ENCODE assay signal across 24 cellular contexts in the genomic region with DNA sequence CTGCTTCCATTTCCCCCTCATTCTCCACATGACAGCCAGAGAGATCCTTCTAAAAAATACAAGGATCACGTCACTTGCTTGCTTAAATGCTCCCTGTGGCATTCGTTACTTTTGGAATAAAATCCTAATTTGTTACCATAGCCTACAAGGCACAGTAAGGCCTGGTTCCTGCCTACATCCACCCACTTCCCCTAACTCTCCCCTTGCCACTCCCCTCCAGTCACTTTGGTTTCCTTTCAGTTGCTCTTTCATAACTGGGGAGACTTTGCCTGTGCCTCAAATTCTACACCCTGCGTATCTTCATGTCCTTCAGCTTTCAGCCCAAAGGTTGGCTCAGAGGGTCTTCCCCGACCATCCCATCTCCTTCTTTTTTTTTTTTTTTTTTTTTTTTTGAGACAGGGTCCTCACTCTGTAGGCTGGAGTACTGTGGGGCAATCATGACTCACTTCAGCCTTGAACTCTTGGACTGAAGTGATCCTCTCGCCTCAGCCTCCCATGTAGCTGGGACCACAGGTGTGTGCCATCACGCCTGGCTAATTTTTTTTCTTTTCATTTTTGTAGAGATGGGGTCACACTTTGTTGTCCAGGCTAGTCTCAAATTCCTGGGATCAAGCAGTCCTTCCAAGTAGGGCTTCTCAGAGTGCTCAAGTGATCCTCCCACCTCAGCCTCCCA. TPM values are rescaled to one million over a fixed set of nuclear protein-coding genes. Genes with fewer than 3 reads are reported as not detected.
DNase-seq lines count a peak whose midpoint lies in the region; ATAC-seq and TF ChIP-seq lines count a peak whose summit lies in the region.
"Had no signal": no experiment of that assay in that cellular context is flagged by ENCODE, and none has a peak within 500 bp of the region (broad histone marks: within the 10 kb centered on the region; RNA-seq: fewer than 3 reads in every experiment).

No MANE protein-coding gene starts in this region.

- no peaks in the 10 kb centered on the region for H3K36me3 ChIP-seq in trophoblast cell (ENCODE audit: control insufficient read depth in 1 of 2, insufficient read depth in 2 of 2, low read length in 2 of 2)
- H3K36me3 ChIP-seq: thoracic aorta had no signal

- no peak overlapping the region for H2AK5ac ChIP-seq in trophoblast cell (ENCODE audit: low read length)

- peak overlapping the region; percentile 29 for H4K91ac ChIP-seq in trophoblast cell (ENCODE audit: low read depth, low read length)

- H3K79me2 ChIP-seq in trophoblast cell (ENCODE audit: control insufficient read depth, insufficient read depth, low read length, poor library complexity), result peaks cover under 1% of the 10 kb centered on the region

- H3K23ac ChIP-seq in trophoblast cell (ENCODE audit: low read length), result no peak overlapping the region

- H3K9me3 ChIP-seq in trophoblast cell (ENCODE audit: insufficient read depth, low read depth, low read length), result no peaks in the 10 kb centered on the region
- H3K9me3 ChIP-seq: body of pancreas, thoracic aorta had no signal

- POLR2A ChIA-PET in activated CD4-positive, alpha-beta T cell treated with anti-CD3 and anti-CD28 coated beads, Interleukin-2, amount 10 ng/mL, durations not matched to agents 7 days and 5 days (lab: Charles Lee), result no interaction called here

- peaks cover 3% of the 10 kb centered on the region for H3K36me3 Mint-ChIP-seq in activated CD4-positive, alpha-beta T cell treated with anti-CD3 and anti-CD28 coated beads, Interleukin-2, amount 10 ng/mL, durations not matched to agents 7 days and 5 days (ENCODE audit: low read depth)
- H3K36me3 Mint-ChIP-seq: T-cell had no signal

- peaks cover 2 to 5% of the 10 kb centered on the region in 2 experiments for H3K4me1 ChIP-seq in trophoblast cell (ENCODE audit: control insufficient read depth in 1 of 2, insufficient read depth in 2 of 2, low read length in 2 of 2)

- peak; percentile 35 for DNase-seq in activated CD4-positive, alpha-beta T cell treated with anti-CD3 and anti-CD28 coated beads, Interleukin-2, amount 10 ng/mL, durations not matched to agents 7 days and 5 days
- DNase-seq in activated CD4-positive, alpha-beta T cell treated with anti-CD3 and anti-CD28 coated beads, Interleukin-2, amount 50 U/mL, for 48 hours, result no peak
- peak; percentile 95 for DNase-seq in SKM-1 (lab: John Stamatoyannopoulos, UW; ENCODE audit: unreplicated experiment)
- DNase-seq in trophoblast cell, result no peak
- no peak for DNase-seq in central memory CD4-positive, alpha-beta T cell
- DNase-seq: 8988T; activated CD8-positive, alpha-beta memory T cell treated with anti-CD3 and anti-CD28 coated beads, Interleukin-2, amount 50 U/mL, for 48 hours; activated naive CD4-positive, alpha-beta T cell treated with Interleukin-2 at 50 U/mL for 16 hours; body of pancreas; cortex of kidney; DMS79; foreskin melanocyte; GM23248; left cardiac atrium; NCI-H1105; NCI-H69; stimulated activated CD4-positive, alpha-beta T cell treated with anti-CD3 and anti-CD28 coated beads, Interleukin-4, amount 100 ng/mL, for 4 hours had no signal

- no peak overlapping the region for H3K9ac ChIP-seq in trophoblast cell (ENCODE audit: low read length)
- H3K9ac ChIP-seq: GM23248 had no signal

- no peak overlapping the region for H3K4me3 ChIP-seq in trophoblast cell (ENCODE audit: low read depth, low read length)
- H3K4me3 ChIP-seq: body of pancreas, GM23248, thoracic aorta had no signal

- no peak overlapping the region for H4K8ac ChIP-seq in trophoblast cell (ENCODE audit: low read depth, low read length)

- H3K4me1 Mint-ChIP-seq in activated CD4-positive, alpha-beta T cell treated with anti-CD3 and anti-CD28 coated beads, Interleukin-2, amount 10 ng/mL, durations not matched to agents 7 days and 5 days, result peaks cover 8% of the 10 kb centered on the region

- no peak overlapping the region for H3K18ac ChIP-seq in trophoblast cell (ENCODE audit: low read length)

- no CpG with 5 or more reads among the region's 6 CpGs for WGBS in trophoblast cell (ENCODE audit: extremely low coverage, insufficient coverage, insufficient read length)

- no peaks in the 10 kb centered on the region for H3K9me3 Mint-ChIP-seq in activated CD4-positive, alpha-beta T cell treated with anti-CD3 and anti-CD28 coated beads, Interleukin-2, amount 10 ng/mL, durations not matched to agents 7 days and 5 days
- H3K9me3 Mint-ChIP-seq: T-cell had no signal

- no peak overlapping the region for H2AFZ ChIP-seq in trophoblast cell (ENCODE audit: insufficient read depth, low read length, poor library complexity)
- H2AFZ ChIP-seq: GM23248 had no signal

- H3K27me3 Mint-ChIP-seq in activated CD4-positive, alpha-beta T cell treated with anti-CD3 and anti-CD28 coated beads, Interleukin-2, amount 10 ng/mL, durations not matched to agents 7 days and 5 days, result peaks cover 7% of the 10 kb centered on the region
- H3K27me3 Mint-ChIP-seq: T-cell had no signal

- no peak overlapping the region for H3K4me2 ChIP-seq in trophoblast cell (ENCODE audit: low read length)

- no peak overlapping the region for H4K12ac ChIP-seq in trophoblast cell (ENCODE audit: low read depth, low read length)

- no peak overlapping the region for H3K14ac ChIP-seq in trophoblast cell (ENCODE audit: low read length)

- peak; percentile 38 for ATAC-seq in HG02610 (IDR thresholded peaks at IDR 0.05; ENCODE audit: unreplicated experiment)
- ATAC-seq in SK-N-SH treated with all-trans-retinoic acid at 6 μM for 48 hours, result no peak
- no peak for ATAC-seq in HG02970 (IDR thresholded peaks at IDR 0.05; ENCODE audit: low FRiP score, unreplicated experiment)
- ATAC-seq: body of pancreas, left cardiac atrium, T-cell had no signal

- H3K27ac Mint-ChIP-seq in activated CD4-positive, alpha-beta T cell treated with anti-CD3 and anti-CD28 coated beads, Interleukin-2, amount 10 ng/mL, durations not matched to agents 7 days and 5 days, result peak overlapping the region; percentile 71
- H3K27ac Mint-ChIP-seq: T-cell had no signal

- no peak overlapping the region for H2BK12ac ChIP-seq in trophoblast cell (ENCODE audit: low read length)

- no peak overlapping the region for H2BK5ac ChIP-seq in trophoblast cell (ENCODE audit: low read depth, low read length, poor library complexity)

- H2BK120ac ChIP-seq in trophoblast cell (ENCODE audit: insufficient read depth, low read length, poor library complexity), result no peak overlapping the region

- peaks cover 1% of the 10 kb centered on the region for H3K79me1 ChIP-seq in trophoblast cell (ENCODE audit: low read length)

- no peak overlapping the region for H3K27ac ChIP-seq in trophoblast cell (ENCODE audit: low read depth, low read length)
- H3K27ac ChIP-seq: body of pancreas, GM23248, thoracic aorta had no signal

- no peak overlapping the region for H3K4me3 Mint-ChIP-seq in activated CD4-positive, alpha-beta T cell treated with anti-CD3 and anti-CD28 coated beads, Interleukin-2, amount 10 ng/mL, durations not matched to agents 7 days and 5 days
- H3K4me3 Mint-ChIP-seq: CD4-positive, CD25-positive, alpha-beta regulatory T cell; T-cell had no signal

- CTCF ChIA-PET in activated CD4-positive, alpha-beta T cell treated with anti-CD3 and anti-CD28 coated beads, Interleukin-2, amount 10 ng/mL, durations not matched to agents 7 days and 5 days (lab: Charles Lee), result interaction anchor here (0.7 to 2.5 kb wide), 4 partner anchors 15 to 58 kb away, joined by 3 to 8 read pairs (median 4); no protein-coding TSS in a partner anchor

- no peak overlapping the region for H3K4ac ChIP-seq in trophoblast cell (ENCODE audit: low read depth, low read length)

- no peaks in the 10 kb centered on the region for H3K27me3 ChIP-seq in trophoblast cell (ENCODE audit: insufficient read depth, low read length)
- H3K27me3 ChIP-seq: body of pancreas had no signal

TF ChIP-seq in SK-N-SH treated with all-trans-retinoic acid at 6 μM for 48 hours, 23 proteins besides CTCF, POLR2A, EP300 and RAD21 (continues in another document):
- no peak for TF ChIP-seq ZC3H10 (CRISPR knock-in tag; IDR thresholded peaks at IDR 0.05)
- no peak for TF ChIP-seq CSDC2 (CRISPR knock-in tag; IDR thresholded peaks at IDR 0.05)
- TF ChIP-seq BACH2 (CRISPR knock-in tag; IDR thresholded peaks at IDR 0.05; ENCODE audit: borderline replicate concordance), result no peak
- no peak for TF ChIP-seq ESRRG (CRISPR knock-in tag; IDR thresholded peaks at IDR 0.05)
- TF ChIP-seq, protein P1, sequence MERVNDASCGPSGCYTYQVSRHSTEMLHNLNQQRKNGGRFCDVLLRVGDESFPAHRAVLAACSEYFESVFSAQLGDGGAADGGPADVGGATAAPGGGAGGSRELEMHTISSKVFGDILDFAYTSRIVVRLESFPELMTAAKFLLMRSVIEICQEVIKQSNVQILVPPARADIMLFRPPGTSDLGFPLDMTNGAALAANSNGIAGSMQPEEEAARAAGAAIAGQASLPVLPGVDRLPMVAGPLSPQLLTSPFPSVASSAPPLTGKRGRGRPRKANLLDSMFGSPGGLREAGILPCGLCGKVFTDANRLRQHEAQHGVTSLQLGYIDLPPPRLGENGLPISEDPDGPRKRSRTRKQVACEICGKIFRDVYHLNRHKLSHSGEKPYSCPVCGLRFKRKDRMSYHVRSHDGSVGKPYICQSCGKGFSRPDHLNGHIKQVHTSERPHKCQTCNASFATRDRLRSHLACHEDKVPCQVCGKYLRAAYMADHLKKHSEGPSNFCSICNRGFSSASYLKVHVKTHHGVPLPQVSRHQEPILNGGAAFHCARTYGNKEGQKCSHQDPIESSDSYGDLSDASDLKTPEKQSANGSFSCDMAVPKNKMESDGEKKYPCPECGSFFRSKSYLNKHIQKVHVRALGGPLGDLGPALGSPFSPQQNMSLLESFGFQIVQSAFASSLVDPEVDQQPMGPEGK (CRISPR knock-in tag; IDR thresholded peaks at IDR 0.05; ENCODE audit: borderline replicate concordance), result no peak

RNA-seq across cellular contexts. Expression of a gene that starts 12.5 kb away (rescaled TPM):
- 1 to 10 TPM in 1 of 2 experiments, under 1 TPM in 1; 0.85 to 1.4 TPM for total RNA-seq in activated CD4-positive, alpha-beta T cell treated with anti-CD3 and anti-CD28 coated beads, Interleukin-2, amount 10 ng/mL, durations not matched to agents 7 days and 5 days
- 992 and 1,052 TPM in 2 replicates for polyA plus RNA-seq in trophoblast cell (2013)

RNA-seq across cellular contexts. Expression of a gene that starts 20.1 kb away (rescaled TPM):
- not detected for total RNA-seq in activated CD4-positive, alpha-beta T cell treated with anti-CD3 and anti-CD28 coated beads, Interleukin-2, amount 10 ng/mL, durations not matched to agents 7 days and 5 days
- polyA plus RNA-seq in trophoblast cell (2013), result 1.7 TPM in 2 replicates
- total RNA-seq: body of pancreas; CD4-positive, CD25-positive, alpha-beta regulatory T cell; GM23248; osteoblast; T-cell had no signal
- polyA plus RNA-seq: CD4-positive, CD25-positive, alpha-beta regulatory T cell; GM23248 had no signal

Comparison
In these comparisons a context has a peak if more than half of its experiments do, and no peak if none do; other contexts are left out.
1. DNase-seq: peak in activated CD4-positive, alpha-beta T cell treated with anti-CD3 and anti-CD28 coated beads, Interleukin-2, amount 10 ng/mL, durations not matched to agents 7 days and 5 days (single experiment) and SKM-1 (single experiment); none in activated CD4-positive, alpha-beta T cell treated with anti-CD3 and anti-CD28 coated beads, Interleukin-2, amount 50 U/mL, for 48 hours (0 of 2), trophoblast cell (0 of 2) and central memory CD4-positive, alpha-beta T cell (single experiment).